2 cellular contexts compared by ENCODE assay signal in genomic region chr17:28707339-28707720, GRCh38.
TF ChIP-seq lines count a peak whose summit lies in the region.

No MANE protein-coding gene starts in this region.

TF ChIP-seq in GM23338, 12 proteins besides CTCF, POLR2A, EP300 and RAD21:
- no peak for TF ChIP-seq JUNB (IDR thresholded peaks at IDR 0.05; ENCODE audit: unreplicated experiment)
- no peak for TF ChIP-seq EZH2phosphoT487 (IDR thresholded peaks at IDR 0.05; ENCODE audit: unreplicated experiment)
- no peak for TF ChIP-seq STAT1 (IDR thresholded peaks at IDR 0.05; ENCODE audit: unreplicated experiment)
- TF ChIP-seq CREB1 (CRISPR knock-in tag; IDR thresholded peaks at IDR 0.05; ENCODE audit: low read depth), result no peak
- no peak for TF ChIP-seq POLR2AphosphoS5 (IDR thresholded peaks at IDR 0.05; ENCODE audit: low read depth)
- no peak for TF ChIP-seq ZNF114 (CRISPR knock-in tag; IDR thresholded peaks at IDR 0.05)
- no peak for TF ChIP-seq EZH2 (IDR thresholded peaks at IDR 0.05; ENCODE audit: low read depth, unreplicated experiment)
- TF ChIP-seq, protein P1, sequence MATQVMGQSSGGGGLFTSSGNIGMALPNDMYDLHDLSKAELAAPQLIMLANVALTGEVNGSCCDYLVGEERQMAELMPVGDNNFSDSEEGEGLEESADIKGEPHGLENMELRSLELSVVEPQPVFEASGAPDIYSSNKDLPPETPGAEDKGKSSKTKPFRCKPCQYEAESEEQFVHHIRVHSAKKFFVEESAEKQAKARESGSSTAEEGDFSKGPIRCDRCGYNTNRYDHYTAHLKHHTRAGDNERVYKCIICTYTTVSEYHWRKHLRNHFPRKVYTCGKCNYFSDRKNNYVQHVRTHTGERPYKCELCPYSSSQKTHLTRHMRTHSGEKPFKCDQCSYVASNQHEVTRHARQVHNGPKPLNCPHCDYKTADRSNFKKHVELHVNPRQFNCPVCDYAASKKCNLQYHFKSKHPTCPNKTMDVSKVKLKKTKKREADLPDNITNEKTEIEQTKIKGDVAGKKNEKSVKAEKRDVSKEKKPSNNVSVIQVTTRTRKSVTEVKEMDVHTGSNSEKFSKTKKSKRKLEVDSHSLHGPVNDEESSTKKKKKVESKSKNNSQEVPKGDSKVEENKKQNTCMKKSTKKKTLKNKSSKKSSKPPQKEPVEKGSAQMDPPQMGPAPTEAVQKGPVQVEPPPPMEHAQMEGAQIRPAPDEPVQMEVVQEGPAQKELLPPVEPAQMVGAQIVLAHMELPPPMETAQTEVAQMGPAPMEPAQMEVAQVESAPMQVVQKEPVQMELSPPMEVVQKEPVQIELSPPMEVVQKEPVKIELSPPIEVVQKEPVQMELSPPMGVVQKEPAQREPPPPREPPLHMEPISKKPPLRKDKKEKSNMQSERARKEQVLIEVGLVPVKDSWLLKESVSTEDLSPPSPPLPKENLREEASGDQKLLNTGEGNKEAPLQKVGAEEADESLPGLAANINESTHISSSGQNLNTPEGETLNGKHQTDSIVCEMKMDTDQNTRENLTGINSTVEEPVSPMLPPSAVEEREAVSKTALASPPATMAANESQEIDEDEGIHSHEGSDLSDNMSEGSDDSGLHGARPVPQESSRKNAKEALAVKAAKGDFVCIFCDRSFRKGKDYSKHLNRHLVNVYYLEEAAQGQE (IDR thresholded peaks at IDR 0.05; ENCODE audit: unreplicated experiment), result no peak
- no peak for TF ChIP-seq ZNF462 (CRISPR knock-in tag; IDR thresholded peaks at IDR 0.05)
- TF ChIP-seq ZNF331 (CRISPR knock-in tag; IDR thresholded peaks at IDR 0.05; ENCODE audit: low read depth), result no peak
- TF ChIP-seq NANOG (IDR thresholded peaks at IDR 0.05; ENCODE audit: borderline replicate concordance), result no peak
- no peak for TF ChIP-seq ETS1 (IDR thresholded peaks at IDR 0.05)

TF ChIP-seq in K562, 482 proteins besides CTCF, POLR2A, EP300 and RAD21:
- TF ChIP-seq, protein P2, sequence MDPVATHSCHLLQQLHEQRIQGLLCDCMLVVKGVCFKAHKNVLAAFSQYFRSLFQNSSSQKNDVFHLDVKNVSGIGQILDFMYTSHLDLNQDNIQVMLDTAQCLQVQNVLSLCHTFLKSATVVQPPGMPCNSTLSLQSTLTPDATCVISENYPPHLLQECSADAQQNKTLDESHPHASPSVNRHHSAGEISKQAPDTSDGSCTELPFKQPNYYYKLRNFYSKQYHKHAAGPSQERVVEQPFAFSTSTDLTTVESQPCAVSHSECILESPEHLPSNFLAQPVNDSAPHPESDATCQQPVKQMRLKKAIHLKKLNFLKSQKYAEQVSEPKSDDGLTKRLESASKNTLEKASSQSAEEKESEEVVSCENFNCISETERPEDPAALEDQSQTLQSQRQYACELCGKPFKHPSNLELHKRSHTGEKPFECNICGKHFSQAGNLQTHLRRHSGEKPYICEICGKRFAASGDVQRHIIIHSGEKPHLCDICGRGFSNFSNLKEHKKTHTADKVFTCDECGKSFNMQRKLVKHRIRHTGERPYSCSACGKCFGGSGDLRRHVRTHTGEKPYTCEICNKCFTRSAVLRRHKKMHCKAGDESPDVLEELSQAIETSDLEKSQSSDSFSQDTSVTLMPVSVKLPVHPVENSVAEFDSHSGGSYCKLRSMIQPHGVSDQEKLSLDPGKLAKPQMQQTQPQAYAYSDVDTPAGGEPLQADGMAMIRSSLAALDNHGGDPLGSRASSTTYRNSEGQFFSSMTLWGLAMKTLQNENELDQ (CRISPR knock-in tag; IDR thresholded peaks at IDR 0.05; ENCODE audit: borderline replicate concordance), result no peak
- TF ChIP-seq YY1 (IDR thresholded peaks at IDR 0.05; ENCODE audit: borderline replicate concordance in 1 of 3, control insufficient read depth in 1 of 3, extremely low read depth in 1 of 3, insufficient read depth in 3 of 3, insufficient read length in 1 of 3, insufficient replicate concordance in 2 of 3, low read depth in 1 of 3, low read length in 2 of 3) (peak in 1 of 3 experiments; percentile 57), ZNF24 (IDR thresholded peaks at IDR 0.05) (peak; percentile 95), CBX3 (IDR thresholded peaks at IDR 0.05; ENCODE audit: borderline replicate concordance in 1 of 2, low read length in 2 of 2) (peak in 1 of 2 experiments; percentile 26; a peak in 1 of 3 replicates), MTA2 (IDR thresholded peaks at IDR 0.05; ENCODE audit: low read depth) (no peak), ERF (CRISPR knock-in tag; IDR thresholded peaks at IDR 0.05) (no peak), NR1H2 (CRISPR knock-in tag; IDR thresholded peaks at IDR 0.05) (no peak), ZBTB33 (CRISPR knock-in tag; IDR thresholded peaks at IDR 0.05) (no peak)
